In the genomic region with DNA sequence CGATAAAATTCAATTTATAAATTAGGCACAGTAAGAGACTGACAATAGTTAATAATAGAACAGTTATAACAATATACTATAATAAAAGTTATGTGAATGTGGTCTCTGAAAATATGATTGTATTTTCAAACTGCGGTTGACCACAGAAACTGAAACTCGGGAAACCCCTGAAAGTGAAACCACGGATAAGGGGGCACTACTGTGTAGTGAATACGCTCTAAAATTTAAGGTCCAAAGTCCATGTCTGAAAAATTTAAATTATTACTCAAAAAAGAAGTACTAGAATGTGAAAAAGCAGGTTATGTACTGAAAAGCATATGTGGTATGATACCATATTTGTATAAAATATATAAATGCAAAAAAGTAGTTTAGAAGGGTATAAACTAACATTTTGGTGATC, we compare ENCODE assay signal across 1 cellular context.
TF ChIP-seq lines count a peak whose summit lies in the region.

No MANE protein-coding gene starts in this region.

TF ChIP-seq in GM12878, 131 proteins besides CTCF, POLR2A, EP300 and RAD21 (continued from another document and continues in another):
- TF ChIP-seq, protein P1, sequence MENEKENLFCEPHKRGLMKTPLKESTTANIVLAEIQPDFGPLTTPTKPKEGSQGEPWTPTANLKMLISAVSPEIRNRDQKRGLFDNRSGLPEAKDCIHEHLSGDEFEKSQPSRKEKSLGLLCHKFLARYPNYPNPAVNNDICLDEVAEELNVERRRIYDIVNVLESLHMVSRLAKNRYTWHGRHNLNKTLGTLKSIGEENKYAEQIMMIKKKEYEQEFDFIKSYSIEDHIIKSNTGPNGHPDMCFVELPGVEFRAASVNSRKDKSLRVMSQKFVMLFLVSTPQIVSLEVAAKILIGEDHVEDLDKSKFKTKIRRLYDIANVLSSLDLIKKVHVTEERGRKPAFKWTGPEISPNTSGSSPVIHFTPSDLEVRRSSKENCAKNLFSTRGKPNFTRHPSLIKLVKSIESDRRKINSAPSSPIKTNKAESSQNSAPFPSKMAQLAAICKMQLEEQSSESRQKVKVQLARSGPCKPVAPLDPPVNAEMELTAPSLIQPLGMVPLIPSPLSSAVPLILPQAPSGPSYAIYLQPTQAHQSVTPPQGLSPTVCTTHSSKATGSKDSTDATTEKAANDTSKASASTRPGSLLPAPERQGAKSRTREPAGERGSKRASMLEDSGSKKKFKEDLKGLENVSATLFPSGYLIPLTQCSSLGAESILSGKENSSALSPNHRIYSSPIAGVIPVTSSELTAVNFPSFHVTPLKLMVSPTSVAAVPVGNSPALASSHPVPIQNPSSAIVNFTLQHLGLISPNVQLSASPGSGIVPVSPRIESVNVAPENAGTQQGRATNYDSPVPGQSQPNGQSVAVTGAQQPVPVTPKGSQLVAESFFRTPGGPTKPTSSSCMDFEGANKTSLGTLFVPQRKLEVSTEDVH (IDR thresholded peaks at IDR 0.05; ENCODE audit: low read depth, partially characterized antibody), result no peak
- no peak for TF ChIP-seq KAT2A (conservative IDR thresholded peaks at IDR 0.05; ENCODE audit: control insufficient read depth, low read depth, low read length)
- TF ChIP-seq ZBTB40 (IDR thresholded peaks at IDR 0.05; ENCODE audit: borderline replicate concordance), result no peak
- TF ChIP-seq ZNF24 (IDR thresholded peaks at IDR 0.05), result peak; percentile 86
- TF ChIP-seq BACH1 (IDR thresholded peaks at IDR 0.05; ENCODE audit: borderline replicate concordance), result peak; percentile 49; the same call in 1 of the 2 replicates
- TF ChIP-seq, protein P2, sequence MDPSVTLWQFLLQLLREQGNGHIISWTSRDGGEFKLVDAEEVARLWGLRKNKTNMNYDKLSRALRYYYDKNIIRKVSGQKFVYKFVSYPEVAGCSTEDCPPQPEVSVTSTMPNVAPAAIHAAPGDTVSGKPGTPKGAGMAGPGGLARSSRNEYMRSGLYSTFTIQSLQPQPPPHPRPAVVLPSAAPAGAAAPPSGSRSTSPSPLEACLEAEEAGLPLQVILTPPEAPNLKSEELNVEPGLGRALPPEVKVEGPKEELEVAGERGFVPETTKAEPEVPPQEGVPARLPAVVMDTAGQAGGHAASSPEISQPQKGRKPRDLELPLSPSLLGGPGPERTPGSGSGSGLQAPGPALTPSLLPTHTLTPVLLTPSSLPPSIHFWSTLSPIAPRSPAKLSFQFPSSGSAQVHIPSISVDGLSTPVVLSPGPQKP (IDR thresholded peaks at IDR 0.05; ENCODE audit: low read depth, low read length), result no peak
- no peak for TF ChIP-seq SMAD1 (IDR thresholded peaks at IDR 0.05; ENCODE audit: low read depth, partially characterized antibody)
- TF ChIP-seq SMARCA5 (IDR thresholded peaks at IDR 0.05), result no peak
- TF ChIP-seq HDAC2 (IDR thresholded peaks at IDR 0.05), result no peak
- TF ChIP-seq, protein P3, sequence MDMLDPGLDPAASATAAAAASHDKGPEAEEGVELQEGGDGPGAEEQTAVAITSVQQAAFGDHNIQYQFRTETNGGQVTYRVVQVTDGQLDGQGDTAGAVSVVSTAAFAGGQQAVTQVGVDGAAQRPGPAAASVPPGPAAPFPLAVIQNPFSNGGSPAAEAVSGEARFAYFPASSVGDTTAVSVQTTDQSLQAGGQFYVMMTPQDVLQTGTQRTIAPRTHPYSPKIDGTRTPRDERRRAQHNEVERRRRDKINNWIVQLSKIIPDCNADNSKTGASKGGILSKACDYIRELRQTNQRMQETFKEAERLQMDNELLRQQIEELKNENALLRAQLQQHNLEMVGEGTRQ (IDR thresholded peaks at IDR 0.05; ENCODE audit: borderline replicate concordance, low read depth, low read length), result no peak
- TF ChIP-seq ZNF592 (IDR thresholded peaks at IDR 0.05), result peak; percentile 66
- 0 out of 4 replicates have a peak, but pooled peaks of 1 of the 2 experiments have one; percentile 21 for TF ChIP-seq CEBPB (IDR thresholded peaks at IDR 0.05; ENCODE audit: borderline replicate concordance in 1 of 2, low read depth in 2 of 2, low read length in 2 of 2)
- TF ChIP-seq, protein P4, sequence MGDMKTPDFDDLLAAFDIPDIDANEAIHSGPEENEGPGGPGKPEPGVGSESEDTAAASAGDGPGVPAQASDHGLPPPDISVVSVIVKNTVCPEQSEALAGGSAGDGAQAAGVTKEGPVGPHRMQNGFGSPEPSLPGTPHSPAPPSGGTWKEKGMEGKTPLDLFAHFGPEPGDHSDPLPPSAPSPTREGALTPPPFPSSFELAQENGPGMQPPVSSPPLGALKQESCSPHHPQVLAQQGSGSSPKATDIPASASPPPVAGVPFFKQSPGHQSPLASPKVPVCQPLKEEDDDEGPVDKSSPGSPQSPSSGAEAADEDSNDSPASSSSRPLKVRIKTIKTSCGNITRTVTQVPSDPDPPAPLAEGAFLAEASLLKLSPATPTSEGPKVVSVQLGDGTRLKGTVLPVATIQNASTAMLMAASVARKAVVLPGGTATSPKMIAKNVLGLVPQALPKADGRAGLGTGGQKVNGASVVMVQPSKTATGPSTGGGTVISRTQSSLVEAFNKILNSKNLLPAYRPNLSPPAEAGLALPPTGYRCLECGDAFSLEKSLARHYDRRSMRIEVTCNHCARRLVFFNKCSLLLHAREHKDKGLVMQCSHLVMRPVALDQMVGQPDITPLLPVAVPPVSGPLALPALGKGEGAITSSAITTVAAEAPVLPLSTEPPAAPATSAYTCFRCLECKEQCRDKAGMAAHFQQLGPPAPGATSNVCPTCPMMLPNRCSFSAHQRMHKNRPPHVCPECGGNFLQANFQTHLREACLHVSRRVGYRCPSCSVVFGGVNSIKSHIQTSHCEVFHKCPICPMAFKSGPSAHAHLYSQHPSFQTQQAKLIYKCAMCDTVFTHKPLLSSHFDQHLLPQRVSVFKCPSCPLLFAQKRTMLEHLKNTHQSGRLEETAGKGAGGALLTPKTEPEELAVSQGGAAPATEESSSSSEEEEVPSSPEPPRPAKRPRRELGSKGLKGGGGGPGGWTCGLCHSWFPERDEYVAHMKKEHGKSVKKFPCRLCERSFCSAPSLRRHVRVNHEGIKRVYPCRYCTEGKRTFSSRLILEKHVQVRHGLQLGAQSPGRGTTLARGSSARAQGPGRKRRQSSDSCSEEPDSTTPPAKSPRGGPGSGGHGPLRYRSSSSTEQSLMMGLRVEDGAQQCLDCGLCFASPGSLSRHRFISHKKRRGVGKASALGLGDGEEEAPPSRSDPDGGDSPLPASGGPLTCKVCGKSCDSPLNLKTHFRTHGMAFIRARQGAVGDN (IDR thresholded peaks at IDR 0.05), result no peak
- TF ChIP-seq HDGF (IDR thresholded peaks at IDR 0.05), result no peak
- TF ChIP-seq PML (IDR thresholded peaks at IDR 0.05; ENCODE audit: low read length), result no peak
- TF ChIP-seq IRF4 (IDR thresholded peaks at IDR 0.05; ENCODE audit: low read depth, low read length), result peak; percentile 73; the same call in 1 of the 2 replicates
- TF ChIP-seq KLF5 (IDR thresholded peaks at IDR 0.05; ENCODE audit: partially characterized antibody), result no peak
- TF ChIP-seq YBX1 (IDR thresholded peaks at IDR 0.05), result no peak
- peak; percentile 99 for TF ChIP-seq RUNX3 (IDR thresholded peaks at IDR 0.05; ENCODE audit: low read length)
- TF ChIP-seq POU2F2 (IDR thresholded peaks at IDR 0.05; ENCODE audit: borderline replicate concordance, low read depth, low read length), result peak; percentile 17; the same call in 1 of the 3 replicates
- peak; percentile 92 for TF ChIP-seq SKIL (IDR thresholded peaks at IDR 0.05; ENCODE audit: low read depth, poor library complexity, severe bottlenecking)
- no peak for TF ChIP-seq CBX3 (IDR thresholded peaks at IDR 0.05; ENCODE audit: borderline replicate concordance, low read depth)
- TF ChIP-seq, protein P5, sequence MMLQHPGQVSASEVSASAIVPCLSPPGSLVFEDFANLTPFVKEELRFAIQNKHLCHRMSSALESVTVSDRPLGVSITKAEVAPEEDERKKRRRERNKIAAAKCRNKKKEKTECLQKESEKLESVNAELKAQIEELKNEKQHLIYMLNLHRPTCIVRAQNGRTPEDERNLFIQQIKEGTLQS (IDR thresholded peaks at IDR 0.05; ENCODE audit: borderline replicate concordance, extremely low read depth, low read depth, low read length), result no peak
- TF ChIP-seq NBN (IDR thresholded peaks at IDR 0.05), result peak; percentile 33; the same call in 1 of the 2 replicates
- no peak for TF ChIP-seq SMC3 (IDR thresholded peaks at IDR 0.05; ENCODE audit: borderline replicate concordance, low read length)
- TF ChIP-seq, protein P6, sequence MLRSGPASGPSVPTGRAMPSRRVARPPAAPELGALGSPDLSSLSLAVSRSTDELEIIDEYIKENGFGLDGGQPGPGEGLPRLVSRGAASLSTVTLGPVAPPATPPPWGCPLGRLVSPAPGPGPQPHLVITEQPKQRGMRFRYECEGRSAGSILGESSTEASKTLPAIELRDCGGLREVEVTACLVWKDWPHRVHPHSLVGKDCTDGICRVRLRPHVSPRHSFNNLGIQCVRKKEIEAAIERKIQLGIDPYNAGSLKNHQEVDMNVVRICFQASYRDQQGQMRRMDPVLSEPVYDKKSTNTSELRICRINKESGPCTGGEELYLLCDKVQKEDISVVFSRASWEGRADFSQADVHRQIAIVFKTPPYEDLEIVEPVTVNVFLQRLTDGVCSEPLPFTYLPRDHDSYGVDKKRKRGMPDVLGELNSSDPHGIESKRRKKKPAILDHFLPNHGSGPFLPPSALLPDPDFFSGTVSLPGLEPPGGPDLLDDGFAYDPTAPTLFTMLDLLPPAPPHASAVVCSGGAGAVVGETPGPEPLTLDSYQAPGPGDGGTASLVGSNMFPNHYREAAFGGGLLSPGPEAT (IDR thresholded peaks at IDR 0.05; ENCODE audit: low read depth), result peak; percentile 92
- no peak for TF ChIP-seq USF1 (IDR thresholded peaks at IDR 0.05; ENCODE audit: borderline replicate concordance, extremely low read length, insufficient read depth, low read depth, low read length)
